8 cellular contexts compared by ENCODE assay signal in genomic region chr22:20111045-20111688, GRCh38. TPM values are rescaled to one million over a fixed set of nuclear protein-coding genes. Genes with fewer than 3 reads are reported as not detected.
DNase-seq lines count a peak whose midpoint lies in the region; ATAC-seq, FAIRE-seq and TF ChIP-seq lines count a peak whose summit lies in the region.

No MANE protein-coding gene starts in this region.

- no peak overlapping the region for H2BK15ac ChIP-seq in mesendoderm (replicated peaks; ENCODE audit: low read depth)

- H3K9ac ChIP-seq in astrocyte (ENCODE audit: low read length) (no peak overlapping the region), mesendoderm (ENCODE audit: low read length) (no peak overlapping the region)

- H3K56ac ChIP-seq in mesendoderm (ENCODE audit: low read length), result no peak overlapping the region

- peak; percentile 48 for TF ChIP-seq CTCF in astrocyte (IDR thresholded peaks at IDR 0.05; ENCODE audit: insufficient read depth, low read depth, low read length)

- H3K9me3 Mint-ChIP-seq in astrocyte (ENCODE audit: unreplicated experiment), result no peaks in the 10 kb centered on the region

- WGBS in mesendoderm (ENCODE audit: extremely low coverage, insufficient coverage, low lambda C conversion rate), result no CpG with 5 or more reads among the region's 14 CpGs

- no peak overlapping the region for H3K4me3 ChIP-seq in astrocyte (ENCODE audit: insufficient read depth, low read depth, low read length)
- no peak overlapping the region for H3K4me3 ChIP-seq in mesendoderm (ENCODE audit: low read length)

- no peaks in the 10 kb centered on the region for H3K4me1 Mint-ChIP-seq in astrocyte (ENCODE audit: low read depth, unreplicated experiment)

- no peak overlapping the region for H3K27ac Mint-ChIP-seq in astrocyte (ENCODE audit: unreplicated experiment)

- ATAC-seq in Right ventricle myocardium inferior (no peak), HG03342 (IDR thresholded peaks at IDR 0.05; ENCODE audit: unreplicated experiment) (no peak), GM19395 (IDR thresholded peaks at IDR 0.05; ENCODE audit: unreplicated experiment) (no peak)

- peaks cover 12% of the 10 kb centered on the region for H3K36me3 Mint-ChIP-seq in astrocyte (ENCODE audit: low read depth, unreplicated experiment)

- no peak overlapping the region for H2BK5ac ChIP-seq in mesendoderm (ENCODE audit: low read length)

- H3K4me1 ChIP-seq in astrocyte (ENCODE audit: insufficient read depth, low read length) (peaks cover 4% of the 10 kb centered on the region), mesendoderm (ENCODE audit: control insufficient read depth, low read depth, low read length) (no peaks in the 10 kb centered on the region)

- peak; percentile 45 for DNase-seq in Right ventricle myocardium inferior (ENCODE audit: missing footprints)
- no peak for DNase-seq in cardiac septum (ENCODE audit: low spot score)
- peak; percentile 26 for DNase-seq in NCI-H1105 treated with DMSO at 0.1 percent for 48 hours (lab: John Stamatoyannopoulos, UW)
- peak; percentile 11 for DNase-seq in astrocyte (ENCODE audit: low read depth)
- peak; percentile 55 for DNase-seq in mesendoderm
- DNase-seq in GDM1 (lab: John Stamatoyannopoulos, UW), result no peak

- no peaks in the 10 kb centered on the region for H3K27me3 ChIP-seq in astrocyte (ENCODE audit: insufficient read depth, low read length)
- no peaks in the 10 kb centered on the region for H3K27me3 ChIP-seq in mesendoderm (ENCODE audit: insufficient read depth, low read length, poor library complexity)

- no peak overlapping the region for H2BK120ac ChIP-seq in mesendoderm (ENCODE audit: low read depth, low read length)

- no peaks in the 10 kb centered on the region for H3K9me3 ChIP-seq in astrocyte (ENCODE audit: insufficient read depth, low read depth, low read length)

- peaks cover 9% of the 10 kb centered on the region for H3K79me1 ChIP-seq in mesendoderm (ENCODE audit: low read length)

- H3K23ac ChIP-seq in mesendoderm (ENCODE audit: low read length), result no peak overlapping the region

- no peak overlapping the region for H3K18ac ChIP-seq in mesendoderm (ENCODE audit: low read length)

- FAIRE-seq in astrocyte (lab: Jason Lieb, UNC), result no peak

- H3K36me3 ChIP-seq in astrocyte (ENCODE audit: insufficient read depth, low read length), result peaks cover 43% of the 10 kb centered on the region
- H3K36me3 ChIP-seq in mesendoderm (ENCODE audit: control insufficient read depth, insufficient read depth, low read length), result peaks cover 34% of the 10 kb centered on the region

- no peak overlapping the region for H3K4ac ChIP-seq in mesendoderm (ENCODE audit: low read depth, low read length)

- H4K8ac ChIP-seq in mesendoderm (ENCODE audit: low read depth, low read length), result no peak overlapping the region

- no peak overlapping the region for H4K5ac ChIP-seq in mesendoderm (ENCODE audit: low read length)

- no peak overlapping the region for H3K27ac ChIP-seq in astrocyte (ENCODE audit: low read depth, low read length)
- H3K27ac ChIP-seq in mesendoderm (ENCODE audit: low read depth, low read length), result no peak overlapping the region

- no peak overlapping the region for H2AK5ac ChIP-seq in mesendoderm (ENCODE audit: low read length)

- peaks cover 37% of the 10 kb centered on the region for H3K79me2 ChIP-seq in astrocyte (ENCODE audit: insufficient read depth, low read length)
- H3K79me2 ChIP-seq in mesendoderm (ENCODE audit: control insufficient read depth, insufficient read depth, low read length), result peaks cover 8% of the 10 kb centered on the region

- intact Hi-C loops in Right ventricle myocardium inferior (cut with DNase I), result loop anchor here (10.0 kb wide), 1 partner anchor 256 kb away; the partner anchor contains the start of genes GNB1L and RTL10
- intact Hi-C loops in cardiac septum (cut with DNase I), result loop anchor here (10.0 kb wide), 1 partner anchor 256 kb away; the partner anchor contains the start of genes GNB1L and RTL10

- no peak overlapping the region for H3K4me3 Mint-ChIP-seq in astrocyte (ENCODE audit: unreplicated experiment)

- H4K20me1 ChIP-seq in astrocyte (ENCODE audit: insufficient read depth, low read length), result peaks cover 73% of the 10 kb centered on the region

- no peaks in the 10 kb centered on the region for H3K27me3 Mint-ChIP-seq in astrocyte (ENCODE audit: low read depth, unreplicated experiment)

- H3K4me2 ChIP-seq in astrocyte (ENCODE audit: low read length) (no peak overlapping the region), mesendoderm (ENCODE audit: low read length) (no peak overlapping the region)

- no peak overlapping the region for H2AFZ ChIP-seq in astrocyte (ENCODE audit: low read depth, low read length)

RNA-seq across cellular contexts. Expression of gene RANBP1, which starts 4.7 kb away (rescaled TPM):
- 42.7 TPM for total RNA-seq in Right ventricle myocardium inferior
- total RNA-seq in cardiac septum, result 45.9 TPM
- 149 and 164 TPM in 2 replicates for total RNA-seq in astrocyte
- 750 TPM for polyA plus RNA-seq in mesendoderm (2013, experiment 1 of 2)
- 738 TPM for polyA plus RNA-seq in mesendoderm (2013, experiment 2 of 2)

RNA-seq across cellular contexts. Expression of gene TRMT2A, which starts 5.9 kb away (rescaled TPM):
- total RNA-seq in Right ventricle myocardium inferior (24.5 TPM), cardiac septum (24.0 TPM), astrocyte (32.9 and 35.1 TPM in 2 replicates)
- 22.5 TPM for polyA plus RNA-seq in mesendoderm (2013, experiment 1 of 2)
- polyA plus RNA-seq in mesendoderm (2013, experiment 2 of 2), result 21.9 TPM

RNA-seq across cellular contexts. Expression of gene ZDHHC8, which starts 20.4 kb away (rescaled TPM):
- total RNA-seq in Right ventricle myocardium inferior (44.4 TPM), cardiac septum (43.4 TPM), astrocyte (88.3 and 93.7 TPM in 2 replicates)
- 24.9 TPM for polyA plus RNA-seq in mesendoderm (2013, experiment 1 of 2)
- 24.7 TPM for polyA plus RNA-seq in mesendoderm (2013, experiment 2 of 2)

RNA-seq across cellular contexts. Expression of gene DGCR8, which starts 31.1 kb away (rescaled TPM):
- total RNA-seq in Right ventricle myocardium inferior, result 18.0 TPM
- total RNA-seq in cardiac septum, result 19.1 TPM
- total RNA-seq in astrocyte, result 28.1 and 29.0 TPM in 2 replicates
- 26.3 TPM for polyA plus RNA-seq in mesendoderm (2013, experiment 1 of 2)
- polyA plus RNA-seq in mesendoderm (2013, experiment 2 of 2), result 27.0 TPM

RNA-seq across cellular contexts. Expression of gene CCDC188, which starts 39.7 kb away (rescaled TPM):
- total RNA-seq in Right ventricle myocardium inferior (0.32 TPM), cardiac septum (0.67 TPM), astrocyte (not detected in 2 replicates)
- polyA plus RNA-seq in mesendoderm (2013, experiment 1 of 2), result not detected
- polyA plus RNA-seq in mesendoderm (2013, experiment 2 of 2), result not detected

Comparison
In these comparisons a context has a peak if more than half of its experiments do, and no peak if none do; other contexts are left out.
1. DNase-seq: peak in Right ventricle myocardium inferior (single experiment), NCI-H1105 treated with DMSO at 0.1 percent for 48 hours (single experiment), astrocyte (single experiment) and mesendoderm (single experiment); none in cardiac septum (single experiment) and GDM1 (single experiment).